9 cellular contexts compared by ENCODE assay signal in the genomic region with DNA sequence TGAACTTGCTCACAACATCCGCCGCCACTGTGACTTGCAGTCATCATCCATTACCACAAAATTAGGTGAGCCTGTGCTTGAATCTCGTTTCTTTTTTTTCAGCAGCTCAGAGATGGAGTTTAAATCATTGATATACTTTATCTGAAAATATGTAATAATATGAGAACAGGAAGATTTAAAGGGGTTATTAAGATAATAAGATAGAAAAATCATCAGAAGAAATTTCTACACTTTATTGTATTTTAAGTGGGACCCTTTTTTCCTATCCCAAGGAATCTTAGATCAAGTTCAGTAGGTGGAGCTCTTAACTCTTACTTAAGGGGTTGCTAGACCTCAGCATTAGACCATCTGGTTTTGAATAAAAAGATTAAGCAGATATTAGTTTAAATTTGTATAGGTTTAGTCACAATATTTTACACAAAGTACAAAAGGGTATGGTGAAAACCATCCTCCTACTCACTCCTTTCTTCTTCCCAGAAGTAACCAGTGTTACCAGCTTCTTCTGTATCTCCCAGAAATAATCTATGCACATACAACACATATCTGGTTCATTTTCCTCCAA. TPM values are rescaled to one million over a fixed set of nuclear protein-coding genes. Genes with fewer than 3 reads are reported as not detected.
A peak's percentile ranks its signal among the peaks of the same experiment; 100 is the strongest.
DNase-seq lines count a peak whose midpoint lies in the region; ATAC-seq and TF ChIP-seq lines count a peak whose summit lies in the region.
"Had no signal": no experiment of that assay in that cellular context is flagged by ENCODE, and none has a peak within 500 bp of the region (broad histone marks: within the 10 kb centered on the region; RNA-seq: fewer than 3 reads in every experiment).

No MANE protein-coding gene starts in this region.

- intact Hi-C loops in left ventricle myocardium inferior (cut with micrococcal nuclease): loop anchor here (5.0 kb wide), 1 partner anchor 181 kb away; no protein-coding TSS in a partner anchor

- H3K36me3 ChIP-seq in left ventricle myocardium inferior: no peaks in the 10 kb centered on the region

- ATAC-seq in GM18517 (IDR thresholded peaks at IDR 0.05; ENCODE audit: unreplicated experiment): peak; percentile 43
- peak; percentile 31 for ATAC-seq in HG02970 (IDR thresholded peaks at IDR 0.05; ENCODE audit: low FRiP score, unreplicated experiment)

- H3K27me3 ChIP-seq in left ventricle myocardium inferior (ENCODE audit: low read depth): no peaks in the 10 kb centered on the region

- H3K4me1 ChIP-seq in left ventricle myocardium inferior: peaks cover 13% of the 10 kb centered on the region

- peak overlapping the region; percentile 79 for H3K4me3 ChIP-seq in AG10803 (ENCODE audit: low read length)
- H3K4me3 ChIP-seq in left ventricle myocardium inferior: peak overlapping the region; percentile 73

- peak; percentile 39 for TF ChIP-seq CTCF in AG10803 (conservative IDR thresholded peaks at IDR 0.05; ENCODE audit: low read length)
- TF ChIP-seq CTCF in left ventricle myocardium inferior (IDR thresholded peaks at IDR 0.05; ENCODE audit: borderline replicate concordance): no peak

- peak overlapping the region; percentile 95 for H3K27ac ChIP-seq in left ventricle myocardium inferior (replicated peaks)

- H3K9me3 ChIP-seq in left ventricle myocardium inferior (replicated peaks): no peaks in the 10 kb centered on the region

- DNase-seq in AG10803 (ENCODE audit: low read depth): peak; percentile 31
- DNase-seq in NCI-H2171 treated with DMSO at 0.1 percent for 48 hours (lab: John Stamatoyannopoulos, UW): peak; percentile 90
- peak; percentile 80 for DNase-seq in activated effector memory CD4-positive, alpha-beta T cell treated with anti-CD3 and anti-CD28 coated beads, Interleukin-2, amount 50 U/mL, for 16 hours
- no peak for DNase-seq in left ventricle myocardium inferior
- DNase-seq in stimulated activated CD4-positive, alpha-beta T cell treated with anti-CD3 and anti-CD28 coated beads, Interleukin-1b, Interleukin-23, amount 100 ng/mL, for 48 hours: peak; percentile 61
- DNase-seq in kidney tubule cell (ENCODE audit: low spot score): no peak

RNA-seq across cellular contexts. Expression of gene NCOA7, which starts 9.4 kb away (rescaled TPM):
- total RNA-seq in left ventricle myocardium inferior: 10.3 TPM

RNA-seq across cellular contexts. Expression of gene HEY2, which starts 32.0 kb away (rescaled TPM):
- total RNA-seq in left ventricle myocardium inferior: 25.6 TPM
- total RNA-seq: T-helper 2 cell treated with Interferon-gamma antibody and Interleukin-4, amounts not matched to agents 100 ng/mL and 5 ng/mL, for 36 hours had no signal

Comparison
In these comparisons a context has a peak if more than half of its experiments do, and no peak if none do; other contexts are left out.
1. DNase-seq: peak in AG10803 (single experiment), NCI-H2171 treated with DMSO at 0.1 percent for 48 hours (single experiment), activated effector memory CD4-positive, alpha-beta T cell treated with anti-CD3 and anti-CD28 coated beads, Interleukin-2, amount 50 U/mL, for 16 hours (single experiment) and stimulated activated CD4-positive, alpha-beta T cell treated with anti-CD3 and anti-CD28 coated beads, Interleukin-1b, Interleukin-23, amount 100 ng/mL, for 48 hours (single experiment); none in left ventricle myocardium inferior (single experiment) and kidney tubule cell (single experiment).